Comparison of ENCODE assay signal across 1 cellular context in the genomic region with DNA sequence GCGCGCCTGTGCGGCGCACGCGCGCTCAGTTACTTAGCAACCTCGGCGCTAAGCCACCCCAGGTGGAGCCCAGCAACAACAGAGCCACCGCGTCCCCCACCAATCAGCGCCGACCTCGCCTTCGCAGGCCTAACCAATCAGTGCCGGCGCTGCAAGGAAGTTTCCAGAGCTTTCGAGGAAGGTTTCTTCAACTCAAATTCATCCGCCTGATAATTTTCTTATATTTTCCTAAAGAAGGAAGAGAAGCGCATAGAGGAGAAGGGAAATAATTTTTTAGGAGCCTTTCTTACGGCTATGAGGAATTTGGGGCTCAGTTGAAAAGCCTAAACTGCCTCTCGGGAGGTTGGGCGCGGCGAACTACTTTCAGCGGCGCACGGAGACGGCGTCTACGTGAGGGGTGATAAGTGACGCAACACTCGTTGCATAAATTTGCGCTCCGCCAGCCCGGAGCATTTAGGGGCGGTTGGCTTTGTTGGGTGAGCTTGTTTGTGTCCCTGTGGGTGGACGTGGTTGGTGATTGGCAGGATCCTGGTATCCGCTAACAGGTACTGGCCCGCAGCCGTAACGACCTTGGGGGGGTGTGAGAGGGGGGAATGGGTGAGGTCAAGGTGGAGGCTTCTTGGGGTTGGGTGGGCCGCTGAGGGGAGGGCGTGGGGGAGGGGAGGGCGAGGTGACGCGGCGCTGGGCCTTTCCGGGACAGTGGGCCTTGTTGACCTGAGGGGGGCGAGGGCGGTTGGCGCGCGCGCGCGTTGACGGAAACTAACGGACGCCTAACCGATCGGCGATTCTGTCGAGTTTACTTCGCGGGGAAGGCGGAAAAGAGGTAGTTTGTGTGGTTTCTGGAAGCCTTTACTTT.
TF ChIP-seq lines count a peak whose summit lies in the region.

Gene UBB, plus strand, starts transcription at position 452 of the 856 bp plus-strand sequence. CDS start 817 bp downstream, outside the sequence.

TF ChIP-seq in WTC11, 78 proteins besides CTCF, POLR2A, EP300 and RAD21 (continued from another document and continues in another):
- no peak for TF ChIP-seq NR3C1 (CRISPR knock-in tag; conservative IDR thresholded peaks at IDR 0.05; ENCODE audit: low read depth)
- TF ChIP-seq ELF4 (CRISPR knock-in tag; IDR thresholded peaks at IDR 0.05; ENCODE audit: low read depth) = no peak
- 0 out of 2 replicates have a peak, but pooled peaks have one; percentile 68 for TF ChIP-seq CREM (CRISPR knock-in tag; IDR thresholded peaks at IDR 0.05)
- no peak for TF ChIP-seq ZNF138 (CRISPR knock-in tag; conservative IDR thresholded peaks at IDR 0.05)
- no peak for TF ChIP-seq GTF2I (CRISPR knock-in tag; conservative IDR thresholded peaks at IDR 0.05)
- no peak for TF ChIP-seq ZNF396 (CRISPR knock-in tag; IDR thresholded peaks at IDR 0.05; ENCODE audit: borderline replicate concordance)
- no peak for TF ChIP-seq ETV6 (CRISPR knock-in tag; IDR thresholded peaks at IDR 0.05)
- peak; percentile 62; the same call in 1 of the 2 replicates for TF ChIP-seq MYBL2 (CRISPR knock-in tag; IDR thresholded peaks at IDR 0.05)
- peak; percentile 67; the same call in 1 of the 2 replicates for TF ChIP-seq FOXK1 (CRISPR knock-in tag; IDR thresholded peaks at IDR 0.05)
- TF ChIP-seq ARID4B (CRISPR knock-in tag; IDR thresholded peaks at IDR 0.05; ENCODE audit: borderline replicate concordance) = peak; percentile 50; the same call in 1 of the 2 replicates
- TF ChIP-seq ZNF281 (CRISPR knock-in tag; IDR thresholded peaks at IDR 0.05) = peak; percentile 68; the same call in 1 of the 2 replicates
- TF ChIP-seq ZNF121 (CRISPR knock-in tag; IDR thresholded peaks at IDR 0.05) = no peak
- no peak for TF ChIP-seq ATF2 (CRISPR knock-in tag; IDR thresholded peaks at IDR 0.05; ENCODE audit: borderline replicate concordance, low read depth)
- TF ChIP-seq GRHL2 (CRISPR knock-in tag; IDR thresholded peaks at IDR 0.05; ENCODE audit: insufficient replicate concordance, severe bottlenecking) = no peak
- TF ChIP-seq ZNF317 (CRISPR knock-in tag; IDR thresholded peaks at IDR 0.05; ENCODE audit: borderline replicate concordance, low read depth) = no peak
- TF ChIP-seq EMX1 (CRISPR knock-in tag; IDR thresholded peaks at IDR 0.05) = no peak; the same call in none of the 2 replicates
- TF ChIP-seq NFE2L1 (CRISPR knock-in tag; IDR thresholded peaks at IDR 0.05) = 0 out of 2 replicates have a peak, but pooled peaks have one; percentile 48
- no peak for TF ChIP-seq CDX4 (CRISPR knock-in tag; IDR thresholded peaks at IDR 0.05; ENCODE audit: borderline replicate concordance)
- TF ChIP-seq MXD4 (CRISPR knock-in tag; IDR thresholded peaks at IDR 0.05; ENCODE audit: borderline replicate concordance) = no peak
- TF ChIP-seq, protein P1, sequence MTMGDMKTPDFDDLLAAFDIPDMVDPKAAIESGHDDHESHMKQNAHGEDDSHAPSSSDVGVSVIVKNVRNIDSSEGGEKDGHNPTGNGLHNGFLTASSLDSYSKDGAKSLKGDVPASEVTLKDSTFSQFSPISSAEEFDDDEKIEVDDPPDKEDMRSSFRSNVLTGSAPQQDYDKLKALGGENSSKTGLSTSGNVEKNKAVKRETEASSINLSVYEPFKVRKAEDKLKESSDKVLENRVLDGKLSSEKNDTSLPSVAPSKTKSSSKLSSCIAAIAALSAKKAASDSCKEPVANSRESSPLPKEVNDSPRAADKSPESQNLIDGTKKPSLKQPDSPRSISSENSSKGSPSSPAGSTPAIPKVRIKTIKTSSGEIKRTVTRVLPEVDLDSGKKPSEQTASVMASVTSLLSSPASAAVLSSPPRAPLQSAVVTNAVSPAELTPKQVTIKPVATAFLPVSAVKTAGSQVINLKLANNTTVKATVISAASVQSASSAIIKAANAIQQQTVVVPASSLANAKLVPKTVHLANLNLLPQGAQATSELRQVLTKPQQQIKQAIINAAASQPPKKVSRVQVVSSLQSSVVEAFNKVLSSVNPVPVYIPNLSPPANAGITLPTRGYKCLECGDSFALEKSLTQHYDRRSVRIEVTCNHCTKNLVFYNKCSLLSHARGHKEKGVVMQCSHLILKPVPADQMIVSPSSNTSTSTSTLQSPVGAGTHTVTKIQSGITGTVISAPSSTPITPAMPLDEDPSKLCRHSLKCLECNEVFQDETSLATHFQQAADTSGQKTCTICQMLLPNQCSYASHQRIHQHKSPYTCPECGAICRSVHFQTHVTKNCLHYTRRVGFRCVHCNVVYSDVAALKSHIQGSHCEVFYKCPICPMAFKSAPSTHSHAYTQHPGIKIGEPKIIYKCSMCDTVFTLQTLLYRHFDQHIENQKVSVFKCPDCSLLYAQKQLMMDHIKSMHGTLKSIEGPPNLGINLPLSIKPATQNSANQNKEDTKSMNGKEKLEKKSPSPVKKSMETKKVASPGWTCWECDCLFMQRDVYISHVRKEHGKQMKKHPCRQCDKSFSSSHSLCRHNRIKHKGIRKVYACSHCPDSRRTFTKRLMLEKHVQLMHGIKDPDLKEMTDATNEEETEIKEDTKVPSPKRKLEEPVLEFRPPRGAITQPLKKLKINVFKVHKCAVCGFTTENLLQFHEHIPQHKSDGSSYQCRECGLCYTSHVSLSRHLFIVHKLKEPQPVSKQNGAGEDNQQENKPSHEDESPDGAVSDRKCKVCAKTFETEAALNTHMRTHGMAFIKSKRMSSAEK (CRISPR knock-in tag; IDR thresholded peaks at IDR 0.05; ENCODE audit: borderline replicate concordance) = peak; percentile 77; the same call in 1 of the 2 replicates
- TF ChIP-seq, protein P2, sequence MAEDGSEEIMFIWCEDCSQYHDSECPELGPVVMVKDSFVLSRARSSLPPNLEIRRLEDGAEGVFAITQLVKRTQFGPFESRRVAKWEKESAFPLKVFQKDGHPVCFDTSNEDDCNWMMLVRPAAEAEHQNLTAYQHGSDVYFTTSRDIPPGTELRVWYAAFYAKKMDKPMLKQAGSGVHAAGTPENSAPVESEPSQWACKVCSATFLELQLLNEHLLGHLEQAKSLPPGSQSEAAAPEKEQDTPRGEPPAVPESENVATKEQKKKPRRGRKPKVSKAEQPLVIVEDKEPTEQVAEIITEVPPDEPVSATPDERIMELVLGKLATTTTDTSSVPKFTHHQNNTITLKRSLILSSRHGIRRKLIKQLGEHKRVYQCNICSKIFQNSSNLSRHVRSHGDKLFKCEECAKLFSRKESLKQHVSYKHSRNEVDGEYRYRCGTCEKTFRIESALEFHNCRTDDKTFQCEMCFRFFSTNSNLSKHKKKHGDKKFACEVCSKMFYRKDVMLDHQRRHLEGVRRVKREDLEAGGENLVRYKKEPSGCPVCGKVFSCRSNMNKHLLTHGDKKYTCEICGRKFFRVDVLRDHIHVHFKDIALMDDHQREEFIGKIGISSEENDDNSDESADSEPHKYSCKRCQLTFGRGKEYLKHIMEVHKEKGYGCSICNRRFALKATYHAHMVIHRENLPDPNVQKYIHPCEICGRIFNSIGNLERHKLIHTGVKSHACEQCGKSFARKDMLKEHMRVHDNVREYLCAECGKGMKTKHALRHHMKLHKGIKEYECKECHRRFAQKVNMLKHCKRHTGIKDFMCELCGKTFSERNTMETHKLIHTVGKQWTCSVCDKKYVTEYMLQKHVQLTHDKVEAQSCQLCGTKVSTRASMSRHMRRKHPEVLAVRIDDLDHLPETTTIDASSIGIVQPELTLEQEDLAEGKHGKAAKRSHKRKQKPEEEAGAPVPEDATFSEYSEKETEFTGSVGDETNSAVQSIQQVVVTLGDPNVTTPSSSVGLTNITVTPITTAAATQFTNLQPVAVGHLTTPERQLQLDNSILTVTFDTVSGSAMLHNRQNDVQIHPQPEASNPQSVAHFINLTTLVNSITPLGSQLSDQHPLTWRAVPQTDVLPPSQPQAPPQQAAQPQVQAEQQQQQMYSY (CRISPR knock-in tag; IDR thresholded peaks at IDR 0.05) = no peak
- no peak for TF ChIP-seq IRF1 (CRISPR knock-in tag; IDR thresholded peaks at IDR 0.05)
- TF ChIP-seq ZNF219 (CRISPR knock-in tag; IDR thresholded peaks at IDR 0.05; ENCODE audit: borderline replicate concordance) = no peak
- 0 out of 2 replicates have a peak, but pooled peaks have one; percentile 24 for TF ChIP-seq HMGA2 (CRISPR knock-in tag; IDR thresholded peaks at IDR 0.05)
- TF ChIP-seq TCF7 (CRISPR knock-in tag; IDR thresholded peaks at IDR 0.05; ENCODE audit: low read depth) = no peak
- TF ChIP-seq, protein P3, sequence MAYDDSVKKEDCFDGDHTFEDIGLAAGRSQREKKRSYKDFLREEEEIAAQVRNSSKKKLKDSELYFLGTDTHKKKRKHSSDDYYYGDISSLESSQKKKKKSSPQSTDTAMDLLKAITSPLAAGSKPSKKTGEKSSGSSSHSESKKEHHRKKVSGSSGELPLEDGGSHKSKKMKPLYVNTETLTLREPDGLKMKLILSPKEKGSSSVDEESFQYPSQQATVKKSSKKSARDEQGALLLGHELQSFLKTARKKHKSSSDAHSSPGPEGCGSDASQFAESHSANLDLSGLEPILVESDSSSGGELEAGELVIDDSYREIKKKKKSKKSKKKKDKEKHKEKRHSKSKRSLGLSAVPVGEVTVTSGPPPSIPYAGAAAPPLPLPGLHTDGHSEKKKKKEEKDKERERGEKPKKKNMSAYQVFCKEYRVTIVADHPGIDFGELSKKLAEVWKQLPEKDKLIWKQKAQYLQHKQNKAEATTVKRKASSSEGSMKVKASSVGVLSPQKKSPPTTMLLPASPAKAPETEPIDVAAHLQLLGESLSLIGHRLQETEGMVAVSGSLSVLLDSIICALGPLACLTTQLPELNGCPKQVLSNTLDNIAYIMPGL (CRISPR knock-in tag; IDR thresholded peaks at IDR 0.05) = no peak; the same call in 1 of the 2 replicates
